ENCODE assay signal across 25 cellular contexts in genomic region chr14:99691111-99691885, GRCh38. TPM values are rescaled to one million over a fixed set of nuclear protein-coding genes. Genes with fewer than 3 reads are reported as not detected.
"Had no signal": no experiment of that assay in that cellular context is flagged by ENCODE, and none has a peak within 500 bp of the region (broad histone marks: within the 10 kb centered on the region; RNA-seq: fewer than 3 reads in every experiment).

No MANE protein-coding gene starts in this region.

- H3K4me3 Mint-ChIP-seq: activated CD4-positive, alpha-beta memory T cell treated with anti-CD3 and anti-CD28 coated beads for 36 hours; activated CD4-positive, alpha-beta T cell treated with anti-CD3 and anti-CD28 coated beads, Interleukin-2, amount 10 ng/mL, durations not matched to agents 24 days and 14 days; activated naive CD4-positive, alpha-beta T cell treated with anti-CD3 and anti-CD28 coated beads for 36 hours; activated naive CD8-positive, alpha-beta T cell treated with anti-CD3 and anti-CD28 coated beads for 36 hours; activated T-helper 1 cell treated with anti-CD3 and anti-CD28 coated beads, Interleukin-12 subunit alpha, Interleukin-12 subunit beta, Interleukin-2, Interleukin-4 antibody, amounts not matched to agents 30 ng/mL and 10 ng/mL and 1 ng/mL, durations not matched to agents 14 hours and 24 hours and 36 hours; stimulated activated naive B cell treated with anti-CD40 and anti-IgM and Interleukin-4, amounts not matched to agents 10 μg/mL and 1 μg/mL and 100 μg/mL, for 72 hours; T-helper 1 cell treated with Interleukin-12 subunit alpha and Interleukin-12 subunit beta and Interleukin-4 antibody, amounts not matched to agents 30 μg/mL and 1 μg/mL, for 36 hours had no signal

- H3K27ac Mint-ChIP-seq: activated CD4-positive, alpha-beta memory T cell treated with anti-CD3 and anti-CD28 coated beads for 36 hours; activated CD4-positive, alpha-beta T cell treated with anti-CD3 and anti-CD28 coated beads, Interleukin-2, amount 10 ng/mL, durations not matched to agents 24 days and 14 days; activated naive CD4-positive, alpha-beta T cell treated with anti-CD3 and anti-CD28 coated beads for 36 hours; activated naive CD8-positive, alpha-beta T cell treated with anti-CD3 and anti-CD28 coated beads for 36 hours; activated T-helper 1 cell treated with anti-CD3 and anti-CD28 coated beads, Interleukin-12 subunit alpha, Interleukin-12 subunit beta, Interleukin-2, Interleukin-4 antibody, amounts not matched to agents 30 ng/mL and 10 ng/mL and 1 ng/mL, durations not matched to agents 14 hours and 24 hours and 36 hours; stimulated activated naive B cell treated with anti-CD40 and anti-IgM and Interleukin-4, amounts not matched to agents 10 μg/mL and 1 μg/mL and 100 μg/mL, for 72 hours; T-helper 1 cell treated with Interleukin-12 subunit alpha and Interleukin-12 subunit beta and Interleukin-4 antibody, amounts not matched to agents 30 μg/mL and 1 μg/mL, for 36 hours had no signal

- H3K9me3 Mint-ChIP-seq: activated CD4-positive, alpha-beta memory T cell treated with anti-CD3 and anti-CD28 coated beads for 36 hours; activated CD4-positive, alpha-beta T cell treated with anti-CD3 and anti-CD28 coated beads, Interleukin-2, amount 10 ng/mL, durations not matched to agents 24 days and 14 days; activated naive CD4-positive, alpha-beta T cell treated with anti-CD3 and anti-CD28 coated beads for 36 hours; activated naive CD8-positive, alpha-beta T cell treated with anti-CD3 and anti-CD28 coated beads for 36 hours; activated T-helper 1 cell treated with anti-CD3 and anti-CD28 coated beads, Interleukin-12 subunit alpha, Interleukin-12 subunit beta, Interleukin-2, Interleukin-4 antibody, amounts not matched to agents 30 ng/mL and 10 ng/mL and 1 ng/mL, durations not matched to agents 14 hours and 24 hours and 36 hours; T-helper 1 cell treated with Interleukin-12 subunit alpha and Interleukin-12 subunit beta and Interleukin-4 antibody, amounts not matched to agents 30 μg/mL and 1 μg/mL, for 36 hours had no signal

- H3K4me1 Mint-ChIP-seq: activated naive CD8-positive, alpha-beta T cell treated with anti-CD3 and anti-CD28 coated beads for 36 hours had no signal

- H3K36me3 Mint-ChIP-seq: activated CD4-positive, alpha-beta memory T cell treated with anti-CD3 and anti-CD28 coated beads for 36 hours; activated naive CD8-positive, alpha-beta T cell treated with anti-CD3 and anti-CD28 coated beads for 36 hours had no signal

- DNase-seq: activated CD4-positive, alpha-beta memory T cell treated with anti-CD3 and anti-CD28 coated beads for 36 hours; activated CD4-positive, alpha-beta T cell treated with anti-CD3 and anti-CD28 coated beads, Interleukin-2, amount 10 ng/mL, durations not matched to agents 24 days and 14 days; activated CD4-positive, CD25-positive, alpha-beta regulatory T cell treated with anti-CD3 and anti-CD28 coated beads, Interleukin-2, amount 50 U/mL, for 72 hours; activated effector memory CD4-positive, alpha-beta T cell treated with anti-CD3 and anti-CD28 coated beads, Interleukin-2, amount 50 U/mL, for 16 hours; activated naive CD4-positive, alpha-beta T cell treated with anti-CD3 and anti-CD28 coated beads for 36 hours; activated naive CD8-positive, alpha-beta T cell treated with anti-CD3 and anti-CD28 coated beads for 36 hours; activated T-cell treated with anti-CD3 and anti-CD28 coated beads, Interleukin-2, amount 50 U/mL, for 1 hour; body of pancreas; foreskin keratinocyte; heart left ventricle; hypothalamus; kidney glomerular epithelial cell; left lung; mesendoderm; nucleus accumbens; right cardiac atrium; SK-N-SH; stimulated activated CD4-positive, alpha-beta T cell treated with anti-CD3 and anti-CD28 coated beads, Interleukin-15, amount 100 ng/mL, for 24 hours; stimulated activated CD4-positive, alpha-beta T cell treated with anti-CD3 and anti-CD28 coated beads, Interleukin-2, amount 100 ng/mL, for 24 hours; stimulated activated naive B cell treated with anti-CD40 and anti-IgM and Interleukin-4, amounts not matched to agents 10 μg/mL and 1 μg/mL and 100 μg/mL, for 72 hours; stomach; SW 1271; thyroid gland had no signal

- ATAC-seq: body of pancreas; foreskin keratinocyte; heart left ventricle; left lung; right cardiac atrium; stimulated activated naive B cell treated with anti-CD40 and anti-IgM and Interleukin-4, amounts not matched to agents 10 μg/mL and 1 μg/mL and 100 μg/mL, for 72 hours had no signal

RNA-seq across cellular contexts. Expression of gene CYP46A1, which starts 7.2 kb away (rescaled TPM):
- total RNA-seq: activated T-helper 1 cell treated with anti-CD3 and anti-CD28 coated beads, Interleukin-12 subunit alpha, Interleukin-12 subunit beta, Interleukin-2, Interleukin-4 antibody, amounts not matched to agents 30 ng/mL and 10 ng/mL and 1 ng/mL, durations not matched to agents 14 hours and 24 hours and 36 hours had no signal

RNA-seq across cellular contexts. Expression of gene HHIPL1, which starts 46.4 kb away (rescaled TPM):
- total RNA-seq: activated CD4-positive, alpha-beta T cell treated with anti-CD3 and anti-CD28 coated beads, Interleukin-2, amount 10 ng/mL, durations not matched to agents 24 days and 14 days; activated T-helper 1 cell treated with anti-CD3 and anti-CD28 coated beads, Interleukin-12 subunit alpha, Interleukin-12 subunit beta, Interleukin-2, Interleukin-4 antibody, amounts not matched to agents 30 ng/mL and 10 ng/mL and 1 ng/mL, durations not matched to agents 14 hours and 24 hours and 36 hours had no signal
